Comparison of ENCODE assay signal across 11 cellular contexts in the genomic region with DNA sequence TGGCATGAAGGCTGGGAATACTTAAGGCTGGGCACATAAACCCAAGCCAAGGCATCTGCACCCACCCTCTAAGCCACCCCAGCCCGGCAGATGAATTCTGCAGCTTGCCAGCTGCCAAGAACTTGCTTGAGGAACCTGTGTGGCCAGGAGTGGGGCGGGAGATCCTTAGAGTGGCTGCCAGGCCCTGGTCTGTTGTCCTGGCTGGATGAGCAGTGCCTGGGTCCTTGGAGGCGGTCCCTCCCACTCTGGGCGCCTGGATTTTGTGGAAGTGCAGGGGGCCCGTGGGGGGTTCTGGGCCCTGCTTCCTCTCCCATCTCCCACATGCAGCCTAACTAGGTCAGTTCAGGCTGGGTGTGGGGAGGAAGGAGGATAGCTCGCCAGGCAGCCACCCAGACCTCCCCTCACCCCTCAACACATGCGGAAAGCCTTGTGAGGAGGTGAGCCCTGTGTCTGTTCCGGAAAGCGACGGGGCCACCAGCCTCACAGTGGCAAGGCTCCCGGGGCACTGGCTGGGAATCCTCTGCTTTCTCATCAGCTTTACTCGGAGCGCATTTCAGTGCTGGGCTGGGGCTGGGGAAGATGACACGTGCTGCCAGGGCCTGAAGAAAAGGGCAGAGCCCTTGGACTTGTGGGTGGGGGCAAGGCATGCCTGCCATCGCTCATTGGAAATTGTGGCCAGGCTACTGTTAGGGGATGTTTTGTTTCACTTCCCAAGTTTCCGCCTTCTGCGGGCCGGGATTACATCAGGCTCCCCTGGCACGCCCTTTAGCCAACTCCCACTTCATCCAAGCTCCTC. TPM values are rescaled to one million over a fixed set of nuclear protein-coding genes. Genes with fewer than 3 reads are reported as not detected.
DNase-seq lines count a peak whose midpoint lies in the region; ATAC-seq and TF ChIP-seq lines count a peak whose summit lies in the region.
"Had no signal": no experiment of that assay in that cellular context is flagged by ENCODE, and none has a peak within 500 bp of the region (broad histone marks: within the 10 kb centered on the region; RNA-seq: fewer than 3 reads in every experiment).

No MANE protein-coding gene starts in this region.

- no peak overlapping the region for H3K27ac Mint-ChIP-seq in type B pancreatic cell
- H3K27ac Mint-ChIP-seq: natural killer cell treated with Interleukin-12 subunit alpha and Interleukin-12 subunit beta and Interleukin-15 and Interleukin-18, amount 100 ng/mL, for 72 hours; stimulated activated naive CD8-positive, alpha-beta T cell treated with anti-CD3 and anti-CD28 coated beads, Interleukin-15, Interleukin-2, amounts not matched to agents 100 ng/mL and 50 ng/mL, for 24 hours had no signal

- intact Hi-C loops in thyroid gland (cut with DNase I): no loop called here

- H3K4me3 Mint-ChIP-seq in type B pancreatic cell: no peak overlapping the region
- H3K4me3 Mint-ChIP-seq: natural killer cell treated with Interleukin-12 subunit alpha and Interleukin-12 subunit beta and Interleukin-15 and Interleukin-18, amount 100 ng/mL, for 72 hours; stimulated activated naive CD8-positive, alpha-beta T cell treated with anti-CD3 and anti-CD28 coated beads, Interleukin-15, Interleukin-2, amounts not matched to agents 100 ng/mL and 50 ng/mL, for 24 hours had no signal

- H3K36me3 Mint-ChIP-seq in type B pancreatic cell: no peaks in the 10 kb centered on the region
- H3K36me3 Mint-ChIP-seq: natural killer cell treated with Interleukin-12 subunit alpha and Interleukin-12 subunit beta and Interleukin-15 and Interleukin-18, amount 100 ng/mL, for 72 hours had no signal

- whole genome bisulfite sequencing in thyroid gland, 2 donors: 35 to 53% methylated on average over 16 to 19 of the region's 19 CpGs

- H3K27ac ChIP-seq in thyroid gland: peak overlapping the region; percentile 60 to 79 (median 76)

- DNase-seq in Kasumi-1 (lab: John Stamatoyannopoulos, UW) (peak; percentile 80 to 88), T47D (ENCODE audit: low read depth in 1 of 2, low spot score in 1 of 2) (peak; percentile 91), left lobe of liver (ENCODE audit: low spot score) (no peak), thyroid gland (peak; percentile 91 to 93), type B pancreatic cell (ENCODE audit: extremely low spot score, unreplicated experiment) (no peak), NCI-H69 (lab: John Stamatoyannopoulos, UW) (no peak)
- DNase-seq: central memory CD4-positive, alpha-beta T cell had no signal

- TF ChIP-seq POLR2A in thyroid gland (IDR thresholded peaks at IDR 0.05): no peak

- H3K36me3 ChIP-seq in thyroid gland: no peaks in the 10 kb centered on the region

- H3K27me3 Mint-ChIP-seq in type B pancreatic cell: peaks cover 3% of the 10 kb centered on the region

- in situ Hi-C loops in T47D (cut with HindIII; ENCODE audit: low pct_unique_long_range_greater_than_20kb, low sequenced_read_pairs): no loop called here

- ATAC-seq in left lobe of liver (peak; percentile 60), GM21619 (IDR thresholded peaks at IDR 0.05; ENCODE audit: unreplicated experiment) (no peak), HG03045 (IDR thresholded peaks at IDR 0.05; ENCODE audit: unreplicated experiment) (no peak)
- ATAC-seq: natural killer cell treated with Interleukin-12 subunit alpha and Interleukin-12 subunit beta and Interleukin-15 and Interleukin-18, amount 100 ng/mL, for 72 hours had no signal

- H3K4me1 ChIP-seq in thyroid gland: peaks cover 14 to 38% of the 10 kb centered on the region in 2 donors

- no peaks in the 10 kb centered on the region for H3K27me3 ChIP-seq in thyroid gland

- no peaks in the 10 kb centered on the region for H3K9me3 Mint-ChIP-seq in type B pancreatic cell
- H3K9me3 Mint-ChIP-seq: natural killer cell treated with Interleukin-12 subunit alpha and Interleukin-12 subunit beta and Interleukin-15 and Interleukin-18, amount 100 ng/mL, for 72 hours; stimulated activated naive CD8-positive, alpha-beta T cell treated with anti-CD3 and anti-CD28 coated beads, Interleukin-15, Interleukin-2, amounts not matched to agents 100 ng/mL and 50 ng/mL, for 24 hours had no signal

- TF ChIP-seq CTCF in thyroid gland (IDR thresholded peaks at IDR 0.05) (no peak), type B pancreatic cell (conservative IDR thresholded peaks at IDR 0.05) (no peak)

- H3K4me3 ChIP-seq in thyroid gland (replicated peaks in 1 of 3): no peak overlapping the region

- H3K9me3 ChIP-seq in thyroid gland: no peaks in the 10 kb centered on the region

- peaks cover 16% of the 10 kb centered on the region for H3K4me1 Mint-ChIP-seq in type B pancreatic cell (ENCODE audit: unreplicated experiment)

RNA-seq across cellular contexts. Expression of gene DAGLA, which starts 8.4 kb away (rescaled TPM):
- 0.35 TPM for total RNA-seq in left lobe of liver
- 1 to 10 TPM; 1.7 to 2.8 (median 1.9) TPM for total RNA-seq in thyroid gland
- 5.5 and 7.8 TPM in 2 replicates for total RNA-seq in type B pancreatic cell (ENCODE audit: low replicate concordance)

Comparison
In these comparisons a context has a peak if more than half of its experiments do, and no peak if none do; other contexts are left out.
1. DNase-seq: peak in Kasumi-1 (2 of 2), T47D (2 of 2) and thyroid gland (2 of 2); none in left lobe of liver (single experiment), type B pancreatic cell (single experiment) and NCI-H69 (single experiment).